ENCODE assay signal across 10 cellular contexts in genomic region chr5:54701179-54701578, GRCh38.
DNase-seq lines count a peak whose midpoint lies in the region; ATAC-seq and TF ChIP-seq lines count a peak whose summit lies in the region.
"Had no signal": no experiment of that assay in that cellular context is flagged by ENCODE, and none has a peak within 500 bp of the region (broad histone marks: within the 10 kb centered on the region; RNA-seq: fewer than 3 reads in every experiment).

No MANE protein-coding gene starts in this region.

- no peak overlapping the region for H3K4me2 ChIP-seq in GM23338

- peaks cover 11% of the 10 kb centered on the region; the same call in 1 of the 2 replicates for H3K9me2 ChIP-seq in GM23338 (ENCODE audit: insufficient read depth)

- H4K20me1 ChIP-seq in GM23338 (replicated peaks; ENCODE audit: insufficient read depth) = no peaks in the 10 kb centered on the region

- intact Hi-C loops in sciatic nerve (cut with DNase I) (no loop called here), esophagus squamous epithelium (cut with DNase I) (no loop called here)

- no peaks in the 10 kb centered on the region for H3K79me2 ChIP-seq in GM23338 (replicated peaks; ENCODE audit: insufficient read depth)

- H3K9me3 Mint-ChIP-seq in GM23338 = no peaks in the 10 kb centered on the region

- no peaks in the 10 kb centered on the region for H3K36me3 Mint-ChIP-seq in GM23338 (ENCODE audit: low read depth)

- H3F3A ChIP-seq in GM23338 (replicated peaks; ENCODE audit: low read depth) = no peaks in the 10 kb centered on the region

- TF ChIP-seq POLR2A in esophagus squamous epithelium (IDR thresholded peaks at IDR 0.05) = no peak

- 64 to 89% methylated on average over 1 of the region's 1 CpG for WGBS in esophagus squamous epithelium, 2 donors

- H3K27ac Mint-ChIP-seq in GM23338 = no peak overlapping the region

- peaks cover 1% of the 10 kb centered on the region for H3K27me3 Mint-ChIP-seq in GM23338 (ENCODE audit: insufficient read depth, low read depth, poor library complexity)

- peak; percentile 24 for DNase-seq in GM23338 (ENCODE audit: low spot score)
- DNase-seq in SJCRH30 = peak; percentile 75 to 79
- peak; percentile 94 for DNase-seq in fibroblast of peridontal ligament (ENCODE audit: extremely low read depth)
- DNase-seq in sciatic nerve (ENCODE audit: low spot score) = no peak
- no peak for DNase-seq in omental fat pad (ENCODE audit: low spot score)
- no peak for DNase-seq in esophagus squamous epithelium (lab: John Stamatoyannopoulos, UW)
- DNase-seq in GM20000 (ENCODE audit: low spot score) = no peak
- no peak for DNase-seq in DMS153 (lab: John Stamatoyannopoulos, UW)
- DNase-seq: activated CD4-positive, CD25-positive, alpha-beta regulatory T cell treated with anti-CD3 and anti-CD28 coated beads, Interleukin-2, amount 50 U/mL, for 72 hours; NCI-H1436 had no signal

- TF ChIP-seq CTCF in GM23338 (conservative IDR thresholded peaks at IDR 0.05; ENCODE audit: low read depth in 2 of 2) (no peak), omental fat pad (IDR thresholded peaks at IDR 0.05) (no peak), esophagus squamous epithelium (IDR thresholded peaks at IDR 0.05) (no peak), GM20000 (IDR thresholded peaks at IDR 0.05; ENCODE audit: extremely low read depth, missing control alignments) (no peak)

- peak; percentile 34; the same call in 1 of the 3 replicates for ATAC-seq in GM23338
- peak; percentile 23 for ATAC-seq in sciatic nerve
- no peak for ATAC-seq in omental fat pad (ENCODE audit: low FRiP score)

- H3K27me3 ChIP-seq in GM23338 (ENCODE audit: insufficient read depth) (no peaks in the 10 kb centered on the region), SJCRH30 (no peaks in the 10 kb centered on the region), esophagus squamous epithelium (no peaks in the 10 kb centered on the region)

- no peaks in the 10 kb centered on the region for H3K9me3 ChIP-seq in SJCRH30 (replicated peaks)
- no peaks in the 10 kb centered on the region for H3K9me3 ChIP-seq in esophagus squamous epithelium

- no peak overlapping the region for H3K27ac ChIP-seq in GM23338 (ENCODE audit: low read depth)
- H3K27ac ChIP-seq in SJCRH30 = peak overlapping the region; percentile 46
- peak overlapping the region in 2 of 4 donors; percentile 34 to 57 for H3K27ac ChIP-seq in esophagus squamous epithelium

- H3K4me1 Mint-ChIP-seq in GM23338 = peaks cover 11% of the 10 kb centered on the region

- no peaks in the 10 kb centered on the region for H3K36me3 ChIP-seq in GM23338 (ENCODE audit: insufficient read depth)
- H3K36me3 ChIP-seq in SJCRH30 = no peaks in the 10 kb centered on the region
- H3K36me3 ChIP-seq in esophagus squamous epithelium = no peaks in the 10 kb centered on the region

- H2AFZ ChIP-seq in GM23338 = no peak overlapping the region

- H3K4me1 ChIP-seq in GM23338 (ENCODE audit: insufficient read depth) (no peaks in the 10 kb centered on the region), SJCRH30 (peaks cover 22% of the 10 kb centered on the region), esophagus squamous epithelium (peaks cover 0 to 40% (median 15%) of the 10 kb centered on the region in 3 donors)

- no peak overlapping the region for H3K4me3 ChIP-seq in GM23338
- H3K4me3 ChIP-seq in SJCRH30 = no peak overlapping the region
- no peak overlapping the region for H3K4me3 ChIP-seq in esophagus squamous epithelium

- no peak overlapping the region for H3K4me3 Mint-ChIP-seq in GM23338

TF ChIP-seq in GM23338, 12 proteins besides CTCF, POLR2A, EP300 and RAD21 (continues in another document):
- TF ChIP-seq EZH2phosphoT487 (IDR thresholded peaks at IDR 0.05; ENCODE audit: unreplicated experiment) (no peak), CREB1 (CRISPR knock-in tag; IDR thresholded peaks at IDR 0.05; ENCODE audit: low read depth) (no peak), ZNF114 (CRISPR knock-in tag; IDR thresholded peaks at IDR 0.05) (no peak), ZNF462 (CRISPR knock-in tag; IDR thresholded peaks at IDR 0.05) (no peak), STAT1 (IDR thresholded peaks at IDR 0.05; ENCODE audit: unreplicated experiment) (no peak), NANOG (IDR thresholded peaks at IDR 0.05; ENCODE audit: borderline replicate concordance) (no peak), REST (IDR thresholded peaks at IDR 0.05; ENCODE audit: unreplicated experiment) (no peak)

Comparison
In these comparisons a context has a peak if more than half of its experiments do, and no peak if none do; other contexts are left out.
1. DNase-seq: peak in GM23338 (single experiment), SJCRH30 (2 of 2) and fibroblast of peridontal ligament (single experiment); none in sciatic nerve (single experiment), omental fat pad (single experiment), esophagus squamous epithelium (single experiment), GM20000 (single experiment) and DMS153 (single experiment).